In the genomic region with DNA sequence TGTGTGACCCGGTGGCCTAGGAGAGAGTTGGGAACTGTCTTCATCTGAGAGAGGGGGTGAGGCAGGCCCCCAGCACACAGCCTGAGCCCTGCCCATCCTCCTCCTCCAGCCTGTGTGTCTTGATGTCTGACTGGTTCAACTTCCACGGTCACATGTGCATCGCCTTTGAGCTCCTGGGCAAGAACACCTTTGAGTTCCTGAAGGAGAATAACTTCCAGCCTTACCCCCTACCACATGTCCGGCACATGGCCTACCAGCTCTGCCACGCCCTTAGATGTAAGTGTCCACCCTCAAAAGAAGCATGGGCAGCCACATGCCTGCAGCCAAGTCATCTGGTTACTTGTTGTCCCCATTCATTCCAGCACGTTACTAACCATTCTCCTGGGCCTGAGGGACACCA, we compare ENCODE assay signal across 25 cellular contexts. TPM values are rescaled to one million over a fixed set of nuclear protein-coding genes. Genes with fewer than 3 reads are reported as not detected.
A peak's percentile ranks its signal among the peaks of the same experiment; 100 is the strongest.
DNase-seq lines count a peak whose midpoint lies in the region; ATAC-seq and TF ChIP-seq lines count a peak whose summit lies in the region.
"Had no signal": no experiment of that assay in that cellular context is flagged by ENCODE, and none has a peak within 500 bp of the region (broad histone marks: within the 10 kb centered on the region; RNA-seq: fewer than 3 reads in every experiment).

No MANE protein-coding gene starts in this region.

- H3K9me3 ChIP-seq in MM.1S (replicated peaks; ENCODE audit: insufficient read depth, low read length) = no peaks in the 10 kb centered on the region
- no peaks in the 10 kb centered on the region for H3K9me3 ChIP-seq in psoas muscle
- H3K9me3 ChIP-seq: A549, body of pancreas, tibial artery had no signal

- H3K36me3 ChIP-seq in MM.1S (replicated peaks; ENCODE audit: insufficient read depth, low read length) (peaks cover 33% of the 10 kb centered on the region; the same call in 1 of the 2 replicates), psoas muscle (ENCODE audit: insufficient read depth in 1 of 2, low read depth in 1 of 2) (peaks cover 23 to 100% of the 10 kb centered on the region in 2 donors)

- H3K36me3 Mint-ChIP-seq in activated naive CD4-positive, alpha-beta T cell treated with anti-CD3 and anti-CD28 coated beads for 36 hours (ENCODE audit: low read depth) = peaks cover 42% of the 10 kb centered on the region
- peaks cover 41% of the 10 kb centered on the region for H3K36me3 Mint-ChIP-seq in activated naive CD8-positive, alpha-beta T cell treated with anti-CD3 and anti-CD28 coated beads, Interleukin-2, amount 10 ng/mL, durations not matched to agents 7 days and 5 days
- H3K36me3 Mint-ChIP-seq in stimulated activated effector memory CD8-positive, alpha-beta T cell treated with anti-CD3 and anti-CD28 coated beads, Interleukin-12 subunit alpha, Interleukin-12 subunit beta, amount 100 ng/mL, for 72 hours = peaks cover 100% of the 10 kb centered on the region

- 79 to 81% (median 80%) methylated on average over 6 of the region's 6 CpGs for WGBS in psoas muscle, 3 donors

- peak overlapping the region; percentile 49; the same call in 1 of the 2 replicates for H3K9ac ChIP-seq in MM.1S (ENCODE audit: low read length)

- peaks cover 19% of the 10 kb centered on the region for H3K4me1 Mint-ChIP-seq in activated naive CD4-positive, alpha-beta T cell treated with anti-CD3 and anti-CD28 coated beads for 36 hours (ENCODE audit: low read depth)
- peaks cover 33% of the 10 kb centered on the region for H3K4me1 Mint-ChIP-seq in activated naive CD8-positive, alpha-beta T cell treated with anti-CD3 and anti-CD28 coated beads, Interleukin-2, amount 10 ng/mL, durations not matched to agents 7 days and 5 days
- H3K4me1 Mint-ChIP-seq in stimulated activated effector memory CD8-positive, alpha-beta T cell treated with anti-CD3 and anti-CD28 coated beads, Interleukin-12 subunit alpha, Interleukin-12 subunit beta, amount 100 ng/mL, for 72 hours = peaks cover 20% of the 10 kb centered on the region

- H3F3A ChIP-seq in MM.1S (ENCODE audit: insufficient read depth, low read length) = peaks cover 51% of the 10 kb centered on the region

- no peaks in the 10 kb centered on the region for H3K27me3 ChIP-seq in MM.1S (replicated peaks; ENCODE audit: insufficient read depth, low read length)
- H3K27me3 ChIP-seq in psoas muscle (ENCODE audit: insufficient read depth in 3 of 3, low read length in 2 of 3) = no peaks in the 10 kb centered on the region
- H3K27me3 ChIP-seq: body of pancreas, tibial artery had no signal

- CTCF ChIA-PET in activated naive CD4-positive, alpha-beta T cell treated with anti-CD3 and anti-CD28 coated beads for 36 hours (lab: Charles Lee) = interaction anchor here (10.0 kb wide), 1 partner anchor 10 kb away, joined by 180 read pairs; no protein-coding TSS in a partner anchor

- peaks cover 3% of the 10 kb centered on the region; the same call in 1 of the 2 replicates for H4K20me1 ChIP-seq in MM.1S (ENCODE audit: insufficient read depth, low read length)

- no peak overlapping the region for H3K4me3 Mint-ChIP-seq in activated naive CD4-positive, alpha-beta T cell treated with anti-CD3 and anti-CD28 coated beads for 36 hours
- H3K4me3 Mint-ChIP-seq in activated naive CD8-positive, alpha-beta T cell treated with anti-CD3 and anti-CD28 coated beads, Interleukin-2, amount 10 ng/mL, durations not matched to agents 7 days and 5 days = no peak overlapping the region
- no peak overlapping the region for H3K4me3 Mint-ChIP-seq in stimulated activated effector memory CD8-positive, alpha-beta T cell treated with anti-CD3 and anti-CD28 coated beads, Interleukin-12 subunit alpha, Interleukin-12 subunit beta, amount 100 ng/mL, for 72 hours
- H3K4me3 Mint-ChIP-seq: activated CD4-positive, alpha-beta T cell treated with anti-CD3 and anti-CD28 coated beads for 36 hours; activated T-helper 1 cell treated with anti-CD3 and anti-CD28 coated beads, Interleukin-12 subunit alpha, Interleukin-12 subunit beta, Interleukin-2, Interleukin-4 antibody, amounts not matched to agents 30 ng/mL and 10 ng/mL and 1 ng/mL, durations not matched to agents 14 hours and 24 hours and 36 hours had no signal

- peak overlapping the region; percentile 55 for H3K4me2 ChIP-seq in MM.1S (ENCODE audit: low read depth, low read length)
- H3K4me2 ChIP-seq: A549 had no signal

- H2AFZ ChIP-seq in MM.1S (ENCODE audit: low read length) = no peak overlapping the region

- TF ChIP-seq CTCF in MM.1S (IDR thresholded peaks at IDR 0.05; ENCODE audit: low read length) (no peak), psoas muscle (IDR thresholded peaks at IDR 0.05) (no peak)

- DNase-seq in activated naive CD4-positive, alpha-beta T cell treated with anti-CD3 and anti-CD28 coated beads for 36 hours = no peak
- no peak for DNase-seq in activated naive CD4-positive, alpha-beta T cell treated with anti-CD3 and anti-CD28 coated beads, Interleukin-2, amount 50 U/mL, for 16 hours
- DNase-seq in MM.1S (no peak), HT-29 (ENCODE audit: low spot score) (no peak), psoas muscle (no peak)
- no peak for DNase-seq in activated naive CD8-positive, alpha-beta T cell treated with anti-CD3 and anti-CD28 coated beads, Interleukin-2, amount 10 ng/mL, durations not matched to agents 7 days and 5 days
- DNase-seq in stimulated activated effector memory CD8-positive, alpha-beta T cell treated with anti-CD3 and anti-CD28 coated beads, Interleukin-12 subunit alpha, Interleukin-12 subunit beta, amount 100 ng/mL, for 72 hours (ENCODE audit: low spot score in 2 of 2) = no peak
- DNase-seq: activated CD4-positive, alpha-beta T cell treated with anti-CD3 and anti-CD28 coated beads for 36 hours; AML-193; body of pancreas; hypothalamus; immature natural killer cell; KBM-7; left colon; mammary epithelial cell; NCI-H2081; NCI-H2227 treated with DMSO at 0.1 percent for 48 hours; NCI-H526 treated with DMSO at 0.1 percent for 48 hours; stimulated activated CD4-positive, alpha-beta T cell treated with anti-CD3 and anti-CD28 coated beads, Interleukin-15, amount 100 ng/mL, for 24 hours; T-helper 1 cell; tibial artery had no signal

- no peaks in the 10 kb centered on the region for H3K9me2 ChIP-seq in MM.1S (replicated peaks; ENCODE audit: insufficient read depth, low read length)

- H3K27ac ChIP-seq in MM.1S (ENCODE audit: low read length) = peak overlapping the region; percentile 90
- no peak overlapping the region for H3K27ac ChIP-seq in psoas muscle
- H3K27ac ChIP-seq: A549, body of pancreas, tibial artery had no signal

- POLR2A ChIA-PET in activated naive CD8-positive, alpha-beta T cell treated with anti-CD3 and anti-CD28 coated beads, Interleukin-2, amount 10 ng/mL, durations not matched to agents 7 days and 5 days (lab: Charles Lee) = interaction anchor here (1.3 kb wide), 1 partner anchor 164 kb away, joined by 4 read pairs; no protein-coding TSS in a partner anchor

- no peaks in the 10 kb centered on the region for H3K27me3 Mint-ChIP-seq in activated naive CD4-positive, alpha-beta T cell treated with anti-CD3 and anti-CD28 coated beads for 36 hours (ENCODE audit: low read depth)
- H3K27me3 Mint-ChIP-seq in activated naive CD8-positive, alpha-beta T cell treated with anti-CD3 and anti-CD28 coated beads, Interleukin-2, amount 10 ng/mL, durations not matched to agents 7 days and 5 days = no peaks in the 10 kb centered on the region
- H3K27me3 Mint-ChIP-seq: activated CD4-positive, alpha-beta T cell treated with anti-CD3 and anti-CD28 coated beads for 36 hours; progenitor cell of endocrine pancreas had no signal

- peaks cover 79% of the 10 kb centered on the region for H3K79me2 ChIP-seq in MM.1S (ENCODE audit: low read length)

- intact Hi-C loops in activated naive CD4-positive, alpha-beta T cell treated with anti-CD3 and anti-CD28 coated beads for 36 hours (cut with micrococcal nuclease) = no loop called here
- intact Hi-C loops in psoas muscle (cut with DNase I) = loop anchor here in 1 of 2 donors (5.0 kb wide), 1 partner anchor 248 kb away; no protein-coding TSS in a partner anchor

- H3K4me3 ChIP-seq in MM.1S (ENCODE audit: low read length) = no peak overlapping the region
- no peak overlapping the region for H3K4me3 ChIP-seq in psoas muscle
- H3K4me3 ChIP-seq: A549, body of pancreas, tibial artery had no signal

- ATAC-seq in activated naive CD8-positive, alpha-beta T cell treated with anti-CD3 and anti-CD28 coated beads, Interleukin-2, amount 10 ng/mL, durations not matched to agents 7 days and 5 days (ENCODE audit: low read depth) = no peak
- ATAC-seq in stimulated activated effector memory CD8-positive, alpha-beta T cell treated with anti-CD3 and anti-CD28 coated beads, Interleukin-12 subunit alpha, Interleukin-12 subunit beta, amount 100 ng/mL, for 72 hours = no peak
- ATAC-seq in GM21360 (IDR thresholded peaks at IDR 0.05; ENCODE audit: unreplicated experiment) = no peak
- ATAC-seq in psoas muscle = no peak
- ATAC-seq: A549; activated CD4-positive, alpha-beta T cell treated with anti-CD3 and anti-CD28 coated beads for 36 hours; body of pancreas; left colon had no signal

- H3K4me1 ChIP-seq in MM.1S (ENCODE audit: low read length) = peaks cover 72% of the 10 kb centered on the region
- H3K4me1 ChIP-seq in psoas muscle = peaks cover 1% of the 10 kb centered on the region

- no peaks in the 10 kb centered on the region for H3K9me3 Mint-ChIP-seq in activated naive CD4-positive, alpha-beta T cell treated with anti-CD3 and anti-CD28 coated beads for 36 hours
- no peaks in the 10 kb centered on the region for H3K9me3 Mint-ChIP-seq in activated naive CD8-positive, alpha-beta T cell treated with anti-CD3 and anti-CD28 coated beads, Interleukin-2, amount 10 ng/mL, durations not matched to agents 7 days and 5 days
- H3K9me3 Mint-ChIP-seq in stimulated activated effector memory CD8-positive, alpha-beta T cell treated with anti-CD3 and anti-CD28 coated beads, Interleukin-12 subunit alpha, Interleukin-12 subunit beta, amount 100 ng/mL, for 72 hours = no peaks in the 10 kb centered on the region
- H3K9me3 Mint-ChIP-seq: activated T-helper 1 cell treated with anti-CD3 and anti-CD28 coated beads, Interleukin-12 subunit alpha, Interleukin-12 subunit beta, Interleukin-2, Interleukin-4 antibody, amounts not matched to agents 30 ng/mL and 10 ng/mL and 1 ng/mL, durations not matched to agents 14 hours and 24 hours and 36 hours; immature natural killer cell had no signal

- H3K27ac Mint-ChIP-seq in activated naive CD4-positive, alpha-beta T cell treated with anti-CD3 and anti-CD28 coated beads for 36 hours = peak overlapping the region; percentile 75
- peak overlapping the region; percentile 71 for H3K27ac Mint-ChIP-seq in activated naive CD8-positive, alpha-beta T cell treated with anti-CD3 and anti-CD28 coated beads, Interleukin-2, amount 10 ng/mL, durations not matched to agents 7 days and 5 days
- H3K27ac Mint-ChIP-seq in stimulated activated effector memory CD8-positive, alpha-beta T cell treated with anti-CD3 and anti-CD28 coated beads, Interleukin-12 subunit alpha, Interleukin-12 subunit beta, amount 100 ng/mL, for 72 hours = peak overlapping the region; percentile 71
- H3K27ac Mint-ChIP-seq: activated CD4-positive, alpha-beta T cell treated with anti-CD3 and anti-CD28 coated beads for 36 hours; activated T-helper 1 cell treated with anti-CD3 and anti-CD28 coated beads, Interleukin-12 subunit alpha, Interleukin-12 subunit beta, Interleukin-2, Interleukin-4 antibody, amounts not matched to agents 30 ng/mL and 10 ng/mL and 1 ng/mL, durations not matched to agents 14 hours and 24 hours and 36 hours; immature natural killer cell; progenitor cell of endocrine pancreas had no signal

RNA-seq across cellular contexts. Expression of gene CLK3, which starts 10.1 kb away (rescaled TPM):
- 100 to 1,000 TPM; 124 TPM for total RNA-seq in activated naive CD4-positive, alpha-beta T cell treated with anti-CD3 and anti-CD28 coated beads for 36 hours
- total RNA-seq in activated naive CD8-positive, alpha-beta T cell treated with anti-CD3 and anti-CD28 coated beads, Interleukin-2, amount 10 ng/mL, durations not matched to agents 7 days and 5 days = 100 to 1,000 TPM; 134 to 148 TPM
- 94.7 and 115 TPM in 2 replicates for total RNA-seq in HT-29 (2014; rRNA removed; shearing (Covaris generic))
- 10 to 100 TPM; 40.9 to 57.5 (median 46.5) TPM for total RNA-seq in psoas muscle
- 10 to 100 TPM; 36.6 to 61.8 (median 51.6) TPM for polyA plus RNA-seq in psoas muscle
